Comparison of ENCODE assay signal across 11 cellular contexts in genomic region chr11:7473702-7474101, GRCh38. TPM values are rescaled to one million over a fixed set of nuclear protein-coding genes. Genes with fewer than 3 reads are reported as not detected.
A peak's percentile ranks its signal among the peaks of the same experiment; 100 is the strongest.
DNase-seq lines count a peak whose midpoint lies in the region; ATAC-seq and TF ChIP-seq lines count a peak whose summit lies in the region.
"Had no signal": no experiment of that assay in that cellular context is flagged by ENCODE, and none has a peak within 500 bp of the region (broad histone marks: within the 10 kb centered on the region; RNA-seq: fewer than 3 reads in every experiment).

No MANE protein-coding gene starts in this region.

- H3K4me1 Mint-ChIP-seq in activated T-helper 1 cell treated with anti-CD3 and anti-CD28 coated beads, Interleukin-12 subunit alpha, Interleukin-12 subunit beta, Interleukin-2, Interleukin-4 antibody, amounts not matched to agents 30 ng/mL and 10 ng/mL and 1 ng/mL, durations not matched to agents 14 hours and 24 hours and 36 hours (ENCODE audit: low read depth), result peaks cover 10% of the 10 kb centered on the region

- DNase-seq in GM10266 (ENCODE audit: extremely low spot score) (peak; percentile 46), GM19238 (ENCODE audit: insufficient read length, low spot score) (peak; percentile 40), activated gamma-delta T cell treated with Interleukin-2 at 50 U/mL for 16 hours (no peak), NCI-H82 treated with DMSO at 0.1 percent for 48 hours (lab: John Stamatoyannopoulos, UW; ENCODE audit: unreplicated experiment) (no peak), kidney tubule cell (ENCODE audit: low spot score) (no peak)
- DNase-seq in activated T-helper 1 cell treated with anti-CD3 and anti-CD28 coated beads, Interleukin-12 subunit alpha, Interleukin-12 subunit beta, Interleukin-2, Interleukin-4 antibody, amounts not matched to agents 30 ng/mL and 10 ng/mL and 1 ng/mL, durations not matched to agents 14 hours and 24 hours and 36 hours (ENCODE audit: low spot score), result no peak
- DNase-seq: left lung, pancreas had no signal

- intact Hi-C loops in activated T-helper 1 cell treated with anti-CD3 and anti-CD28 coated beads, Interleukin-12 subunit alpha, Interleukin-12 subunit beta, Interleukin-2, Interleukin-4 antibody, amounts not matched to agents 30 ng/mL and 10 ng/mL and 1 ng/mL, durations not matched to agents 14 hours and 24 hours and 36 hours (cut with micrococcal nuclease), result no loop called here

- no peaks in the 10 kb centered on the region for H3K27me3 Mint-ChIP-seq in activated T-helper 1 cell treated with anti-CD3 and anti-CD28 coated beads, Interleukin-12 subunit alpha, Interleukin-12 subunit beta, Interleukin-2, Interleukin-4 antibody, amounts not matched to agents 30 ng/mL and 10 ng/mL and 1 ng/mL, durations not matched to agents 14 hours and 24 hours and 36 hours (ENCODE audit: insufficient read depth)

- ATAC-seq in HG02763 (IDR thresholded peaks at IDR 0.05; ENCODE audit: unreplicated experiment) (peak; percentile 85), HG03565 (IDR thresholded peaks at IDR 0.05; ENCODE audit: unreplicated experiment) (peak; percentile 81)
- ATAC-seq: left lung had no signal

- H3K4me3 Mint-ChIP-seq in activated T-helper 1 cell treated with anti-CD3 and anti-CD28 coated beads, Interleukin-12 subunit alpha, Interleukin-12 subunit beta, Interleukin-2, Interleukin-4 antibody, amounts not matched to agents 30 ng/mL and 10 ng/mL and 1 ng/mL, durations not matched to agents 14 hours and 24 hours and 36 hours, result no peak overlapping the region

- H3K27ac Mint-ChIP-seq in activated T-helper 1 cell treated with anti-CD3 and anti-CD28 coated beads, Interleukin-12 subunit alpha, Interleukin-12 subunit beta, Interleukin-2, Interleukin-4 antibody, amounts not matched to agents 30 ng/mL and 10 ng/mL and 1 ng/mL, durations not matched to agents 14 hours and 24 hours and 36 hours, result no peak overlapping the region

- no peaks in the 10 kb centered on the region for H3K36me3 Mint-ChIP-seq in activated T-helper 1 cell treated with anti-CD3 and anti-CD28 coated beads, Interleukin-12 subunit alpha, Interleukin-12 subunit beta, Interleukin-2, Interleukin-4 antibody, amounts not matched to agents 30 ng/mL and 10 ng/mL and 1 ng/mL, durations not matched to agents 14 hours and 24 hours and 36 hours (ENCODE audit: low read depth)

- TF ChIP-seq CTCF in GM10266 (IDR thresholded peaks at IDR 0.05; ENCODE audit: control insufficient read depth, insufficient read depth, low read depth, missing control alignments), result no peak

- no peaks in the 10 kb centered on the region for H3K9me3 Mint-ChIP-seq in activated T-helper 1 cell treated with anti-CD3 and anti-CD28 coated beads, Interleukin-12 subunit alpha, Interleukin-12 subunit beta, Interleukin-2, Interleukin-4 antibody, amounts not matched to agents 30 ng/mL and 10 ng/mL and 1 ng/mL, durations not matched to agents 14 hours and 24 hours and 36 hours

RNA-seq across cellular contexts. Expression of gene OLFML1, which starts 11.6 kb away (rescaled TPM):
- not detected in 2 replicates for total RNA-seq in activated T-helper 1 cell treated with anti-CD3 and anti-CD28 coated beads, Interleukin-12 subunit alpha, Interleukin-12 subunit beta, Interleukin-2, Interleukin-4 antibody, amounts not matched to agents 30 ng/mL and 10 ng/mL and 1 ng/mL, durations not matched to agents 14 hours and 24 hours and 36 hours
- total RNA-seq: T-helper 1 cell treated with Interleukin-12 subunit alpha and Interleukin-12 subunit beta and Interleukin-4 antibody, amounts not matched to agents 30 ng/mL and 1 ng/mL, for 36 hours had no signal

RNA-seq across cellular contexts. Expression of gene PPFIBP2, which starts 40.1 kb away (rescaled TPM):
- total RNA-seq in activated T-helper 1 cell treated with anti-CD3 and anti-CD28 coated beads, Interleukin-12 subunit alpha, Interleukin-12 subunit beta, Interleukin-2, Interleukin-4 antibody, amounts not matched to agents 30 ng/mL and 10 ng/mL and 1 ng/mL, durations not matched to agents 14 hours and 24 hours and 36 hours, result 0.62 and 2.9 TPM in 2 replicates

Comparison
In these comparisons a context has a peak if more than half of its experiments do, and no peak if none do; other contexts are left out.
1. DNase-seq: peak in GM10266 (single experiment) and GM19238 (single experiment); none in activated T-helper 1 cell treated with anti-CD3 and anti-CD28 coated beads, Interleukin-12 subunit alpha, Interleukin-12 subunit beta, Interleukin-2, Interleukin-4 antibody, amounts not matched to agents 30 ng/mL and 10 ng/mL and 1 ng/mL, durations not matched to agents 14 hours and 24 hours and 36 hours (single experiment), activated gamma-delta T cell treated with Interleukin-2 at 50 U/mL for 16 hours (single experiment), NCI-H82 treated with DMSO at 0.1 percent for 48 hours (single experiment) and kidney tubule cell (single experiment).